ENCODE assay signal across 10 cellular contexts in the genomic region with DNA sequence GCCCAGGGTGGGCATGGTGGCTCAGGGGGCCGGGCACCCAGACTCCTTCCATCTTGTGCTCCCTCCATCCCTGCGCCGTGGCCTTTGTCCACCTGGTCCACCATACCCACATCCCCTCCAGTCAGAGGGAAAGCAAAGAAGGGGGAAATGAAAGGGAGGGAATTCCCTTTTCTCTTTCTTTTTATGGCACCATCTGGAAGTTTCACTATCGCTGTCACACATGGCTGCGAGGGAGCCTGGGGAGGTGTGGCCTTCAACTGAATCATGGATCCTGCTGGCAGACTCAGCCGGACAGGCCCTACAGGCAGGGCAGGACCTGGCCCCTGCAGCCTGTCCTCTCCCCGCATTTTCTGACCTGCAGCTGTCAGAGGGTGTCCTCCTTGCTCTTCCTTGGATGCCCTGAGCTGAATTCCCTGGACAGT. TPM values are rescaled to one million over a fixed set of nuclear protein-coding genes. Genes with fewer than 3 reads are reported as not detected.
DNase-seq lines count a peak whose midpoint lies in the region; ATAC-seq and TF ChIP-seq lines count a peak whose summit lies in the region.
"Had no signal": no experiment of that assay in that cellular context is flagged by ENCODE, and none has a peak within 500 bp of the region (broad histone marks: within the 10 kb centered on the region; RNA-seq: fewer than 3 reads in every experiment).

No MANE protein-coding gene starts in this region.

- TF ChIP-seq EP300 in suprapubic skin (IDR thresholded peaks at IDR 0.05): no peak

- peak overlapping the region; percentile 58 to 60 for H3K4me3 Mint-ChIP-seq in stimulated activated naive B cell treated with anti-CD40 and anti-IgM and Interleukin-4, amounts not matched to agents 10 μg/mL and 1 μg/mL and 100 μg/mL, for 72 hours

- ATAC-seq in activated naive CD4-positive, alpha-beta T cell treated with anti-CD3 and anti-CD28 coated beads, Interleukin-2, amount 50 U/mL, for 72 hours: peak; percentile 50 to 57
- peak; percentile 64 to 67 for ATAC-seq in stimulated activated naive B cell treated with anti-CD40 and anti-IgM and Interleukin-4, amounts not matched to agents 10 μg/mL and 1 μg/mL and 100 μg/mL, for 72 hours (replicated peaks)

- intact Hi-C loops in head of caudate nucleus (cut with DNase I): no loop called here

- H3K4me1 ChIP-seq in duodenal mucosa (ENCODE audit: control insufficient read depth in 1 of 2, insufficient read depth in 2 of 2, low read length in 2 of 2): peaks cover 5 to 10% of the 10 kb centered on the region in 2 donors
- peaks cover 17% of the 10 kb centered on the region for H3K4me1 ChIP-seq in suprapubic skin

- no peaks in the 10 kb centered on the region for H3K27me3 Mint-ChIP-seq in stimulated activated naive B cell treated with anti-CD40 and anti-IgM and Interleukin-4, amounts not matched to agents 10 μg/mL and 1 μg/mL and 100 μg/mL, for 72 hours

- no peak overlapping the region for H3K4me3 ChIP-seq in duodenal mucosa (ENCODE audit: low read depth in 1 of 2, low read length in 2 of 2)
- no peak overlapping the region for H3K4me3 ChIP-seq in suprapubic skin
- H3K4me3 ChIP-seq: upper lobe of left lung had no signal

- DNase-seq in activated naive CD4-positive, alpha-beta T cell treated with anti-CD3 and anti-CD28 coated beads, Interleukin-2, amount 50 U/mL, for 72 hours (ENCODE audit: low spot score in 2 of 2): no peak
- no peak for DNase-seq in activated naive CD4-positive, alpha-beta T cell treated with anti-CD3 and anti-CD28 coated beads, Interleukin-2, amount 50 U/mL, for 16 hours
- peak; percentile 84 for DNase-seq in M059J (ENCODE audit: low read depth)
- peak; percentile 67 for DNase-seq in stimulated activated naive B cell treated with anti-CD40 and anti-IgM and Interleukin-4, amounts not matched to agents 10 μg/mL and 1 μg/mL and 100 μg/mL, for 72 hours
- DNase-seq in head of caudate nucleus: no peak
- DNase-seq in suprapubic skin (ENCODE audit: low spot score in 2 of 2): no peak
- no peak for DNase-seq in COR-L47 (lab: John Stamatoyannopoulos, UW)
- DNase-seq: NCI-H510A, upper lobe of left lung had no signal

- H3K27ac ChIP-seq in duodenal mucosa (ENCODE audit: low read depth, low read length) (peak overlapping the region; percentile 20), suprapubic skin (no peak overlapping the region)
- H3K27ac ChIP-seq: upper lobe of left lung had no signal

- H3K27ac Mint-ChIP-seq in activated naive CD4-positive, alpha-beta T cell treated with anti-CD3 and anti-CD28 coated beads, Interleukin-2, amount 50 U/mL, for 72 hours: peak overlapping the region in 1 of 2 donors; percentile 21
- H3K27ac Mint-ChIP-seq in stimulated activated naive B cell treated with anti-CD40 and anti-IgM and Interleukin-4, amounts not matched to agents 10 μg/mL and 1 μg/mL and 100 μg/mL, for 72 hours: peak overlapping the region; percentile 97

- no peaks in the 10 kb centered on the region for H3K36me3 Mint-ChIP-seq in activated naive CD4-positive, alpha-beta T cell treated with anti-CD3 and anti-CD28 coated beads, Interleukin-2, amount 50 U/mL, for 72 hours
- H3K36me3 Mint-ChIP-seq in stimulated activated naive B cell treated with anti-CD40 and anti-IgM and Interleukin-4, amounts not matched to agents 10 μg/mL and 1 μg/mL and 100 μg/mL, for 72 hours: peaks cover 3 to 16% of the 10 kb centered on the region in 2 donors

- no peak overlapping the region for H3K9ac ChIP-seq in duodenal mucosa (ENCODE audit: low read depth in 1 of 2, low read length in 2 of 2)

- H3K36me3 ChIP-seq in duodenal mucosa (ENCODE audit: control insufficient read depth in 1 of 2, insufficient read depth in 2 of 2, low read length in 2 of 2): no peaks in the 10 kb centered on the region
- no peaks in the 10 kb centered on the region for H3K36me3 ChIP-seq in suprapubic skin
- H3K36me3 ChIP-seq: upper lobe of left lung had no signal

- H3K27me3 ChIP-seq in duodenal mucosa (ENCODE audit: control insufficient read depth in 1 of 2, insufficient read depth in 2 of 2, low read length in 2 of 2) (no peaks in the 10 kb centered on the region), suprapubic skin (no peaks in the 10 kb centered on the region)
- H3K27me3 ChIP-seq: upper lobe of left lung had no signal

- H3K9me3 ChIP-seq in duodenal mucosa (ENCODE audit: control insufficient read depth in 1 of 2, low read length in 2 of 2) (no peaks in the 10 kb centered on the region), suprapubic skin (no peaks in the 10 kb centered on the region)
- H3K9me3 ChIP-seq: upper lobe of left lung had no signal

- peaks cover 53 to 75% of the 10 kb centered on the region in 2 donors for H3K4me1 Mint-ChIP-seq in stimulated activated naive B cell treated with anti-CD40 and anti-IgM and Interleukin-4, amounts not matched to agents 10 μg/mL and 1 μg/mL and 100 μg/mL, for 72 hours

- WGBS in suprapubic skin: 41% methylated on average over 7 of the region's 7 CpGs

- no peaks in the 10 kb centered on the region for H3K9me3 Mint-ChIP-seq in activated naive CD4-positive, alpha-beta T cell treated with anti-CD3 and anti-CD28 coated beads, Interleukin-2, amount 50 U/mL, for 72 hours
- H3K9me3 Mint-ChIP-seq in stimulated activated naive B cell treated with anti-CD40 and anti-IgM and Interleukin-4, amounts not matched to agents 10 μg/mL and 1 μg/mL and 100 μg/mL, for 72 hours: no peaks in the 10 kb centered on the region

- no peak for TF ChIP-seq POLR2A in suprapubic skin (IDR thresholded peaks at IDR 0.05)

- no peak for TF ChIP-seq CTCF in suprapubic skin (IDR thresholded peaks at IDR 0.05)

RNA-seq across cellular contexts. Expression of a gene that starts 6.2 kb away (rescaled TPM):
- total RNA-seq in activated naive CD4-positive, alpha-beta T cell treated with anti-CD3 and anti-CD28 coated beads, Interleukin-2, amount 50 U/mL, for 72 hours: not detected
- not detected in 2 replicates for total RNA-seq in M059J (2014; rRNA removed; shearing (Covaris generic))
- under 1 TPM in 1 of 4 donors, not detected in 3; 0.13 TPM for total RNA-seq in suprapubic skin

Comparison
In these comparisons a context has a peak if more than half of its experiments do, and no peak if none do; other contexts are left out.
1. DNase-seq: peak in M059J (single experiment) and stimulated activated naive B cell treated with anti-CD40 and anti-IgM and Interleukin-4, amounts not matched to agents 10 μg/mL and 1 μg/mL and 100 μg/mL, for 72 hours (single experiment); none in activated naive CD4-positive, alpha-beta T cell treated with anti-CD3 and anti-CD28 coated beads, Interleukin-2, amount 50 U/mL, for 72 hours (0 of 2), activated naive CD4-positive, alpha-beta T cell treated with anti-CD3 and anti-CD28 coated beads, Interleukin-2, amount 50 U/mL, for 16 hours (single experiment), head of caudate nucleus (0 of 42), suprapubic skin (0 of 2) and COR-L47 (single experiment).